In genomic region chr9:34876096-34876495, GRCh38 we compare ENCODE assay signal across 19 cellular contexts.
DNase-seq lines count a peak whose midpoint lies in the region; TF ChIP-seq lines count a peak whose summit lies in the region.
"Had no signal": no experiment of that assay in that cellular context is flagged by ENCODE, and none has a peak within 500 bp of the region (broad histone marks: within the 10 kb centered on the region; RNA-seq: fewer than 3 reads in every experiment).

No MANE protein-coding gene starts in this region.

- H3K4me1 ChIP-seq in mammary epithelial cell (ENCODE audit: insufficient read depth, low read length): peaks cover 13% of the 10 kb centered on the region
- H3K4me1 ChIP-seq in CD8-positive, alpha-beta memory T cell (ENCODE audit: insufficient read depth, low read length): no peaks in the 10 kb centered on the region
- H3K4me1 ChIP-seq: BLaER1, HAP-1 had no signal

- CTCF ChIA-PET in mammary epithelial cell (lab: Charles Lee; ENCODE audit: low non-redundant PET) (no interaction called here), MCF 10A (lab: Yijun Ruan, JAX) (interaction anchor here (0.7 to 1.4 kb wide), 2 partner anchors 14 to 24 kb away, joined by 3 to 5 read pairs; no protein-coding TSS in a partner anchor)
- CTCF ChIA-PET in CD8-positive, alpha-beta memory T cell (lab: Charles Lee): no interaction called here

- H3K9me3 ChIP-seq in mammary epithelial cell (replicated peaks; ENCODE audit: insufficient read depth, low read length): no peaks in the 10 kb centered on the region
- H3K9me3 ChIP-seq in CD8-positive, alpha-beta memory T cell (ENCODE audit: low read length): no peaks in the 10 kb centered on the region
- H3K9me3 ChIP-seq: BLaER1, HAP-1 had no signal

- no peaks in the 10 kb centered on the region for H3K79me2 ChIP-seq in mammary epithelial cell (ENCODE audit: insufficient read depth, low read length)

- no peaks in the 10 kb centered on the region for H3K36me3 ChIP-seq in mammary epithelial cell (ENCODE audit: insufficient read depth, low read length)
- no peaks in the 10 kb centered on the region for H3K36me3 ChIP-seq in CD8-positive, alpha-beta memory T cell (ENCODE audit: insufficient read depth, low read length)
- H3K36me3 ChIP-seq: BLaER1, HAP-1 had no signal

- H3K9me3 Mint-ChIP-seq in MCF 10A (ENCODE audit: unreplicated experiment): peaks cover 4% of the 10 kb centered on the region
- H3K9me3 Mint-ChIP-seq in type B pancreatic cell: no peaks in the 10 kb centered on the region
- peaks cover 0 to 5% (median 0%) of the 10 kb centered on the region in 5 donors for H3K9me3 Mint-ChIP-seq in CD8-positive, alpha-beta memory T cell

- H3K36me3 Mint-ChIP-seq in MCF 10A (ENCODE audit: insufficient read depth, unreplicated experiment): no peaks in the 10 kb centered on the region
- H3K36me3 Mint-ChIP-seq in type B pancreatic cell: no peaks in the 10 kb centered on the region
- H3K36me3 Mint-ChIP-seq in CD8-positive, alpha-beta memory T cell: no peaks in the 10 kb centered on the region
- H3K36me3 Mint-ChIP-seq: CD14-positive monocyte; CD4-positive, alpha-beta memory T cell had no signal

- H3K4me3 Mint-ChIP-seq in MCF 10A (ENCODE audit: unreplicated experiment) (no peak overlapping the region), type B pancreatic cell (no peak overlapping the region)
- no peak overlapping the region for H3K4me3 Mint-ChIP-seq in CD8-positive, alpha-beta memory T cell
- H3K4me3 Mint-ChIP-seq: CD4-positive, alpha-beta memory T cell had no signal

- intact Hi-C loops in mammary epithelial cell (cut with micrococcal nuclease) (no loop called here), MCF 10A (cut with micrococcal nuclease) (no loop called here)

- H3K4me1 Mint-ChIP-seq in MCF 10A (ENCODE audit: insufficient read depth, unreplicated experiment) (no peaks in the 10 kb centered on the region), type B pancreatic cell (ENCODE audit: unreplicated experiment) (no peaks in the 10 kb centered on the region)
- H3K4me1 Mint-ChIP-seq in CD8-positive, alpha-beta memory T cell: no peaks in the 10 kb centered on the region
- H3K4me1 Mint-ChIP-seq: CD14-positive monocyte; CD4-positive, alpha-beta memory T cell had no signal

- peak; percentile 22 for DNase-seq in mammary epithelial cell
- no peak for DNase-seq in MCF 10A (ENCODE audit: unreplicated experiment)
- peak; percentile 2 for DNase-seq in OCI-M1 (lab: John Stamatoyannopoulos, UW)
- peak; percentile 18 for DNase-seq in epithelial cell of esophagus (ENCODE audit: low read depth)
- no peak for DNase-seq in type B pancreatic cell (ENCODE audit: extremely low spot score, unreplicated experiment)
- DNase-seq in CD8-positive, alpha-beta memory T cell: no peak
- no peak for DNase-seq in NCI-H2081 treated with DMSO at 0.1 percent for 48 hours (lab: John Stamatoyannopoulos, UW)
- DNase-seq in activated CD4-positive, alpha-beta T cell treated with anti-CD3 and anti-CD28 coated beads, Interleukin-2, amount 50 U/mL, for 1 hour: no peak
- DNase-seq: Calu3; CD4-positive, alpha-beta memory T cell; DMS 273 treated with DMSO at 0.1 percent for 48 hours; DMS53; DND-41; EL had no signal

- peak overlapping the region; percentile 67 for H3K27ac ChIP-seq in mammary epithelial cell (ENCODE audit: insufficient read depth, low read depth, low read length)
- no peak overlapping the region for H3K27ac ChIP-seq in CD8-positive, alpha-beta memory T cell (ENCODE audit: low read depth, low read length)
- H3K27ac ChIP-seq: 22Rv1, BLaER1 had no signal

- in situ Hi-C loops in mammary epithelial cell (cut with MboI; ENCODE audit: low sequenced_read_pairs in 2 of 2): no loop called here

- H3K27ac Mint-ChIP-seq in MCF 10A (ENCODE audit: low read depth, unreplicated experiment): no peak overlapping the region
- H3K27ac Mint-ChIP-seq in type B pancreatic cell: peak overlapping the region; percentile 83
- no peak overlapping the region for H3K27ac Mint-ChIP-seq in CD8-positive, alpha-beta memory T cell
- H3K27ac Mint-ChIP-seq: CD14-positive monocyte; CD4-positive, alpha-beta memory T cell had no signal

- H3K4me2 ChIP-seq in mammary epithelial cell (ENCODE audit: insufficient read depth, low read depth, low read length): peak overlapping the region; percentile 5
- H3K4me2 ChIP-seq: BLaER1 had no signal

- H4K20me1 ChIP-seq in mammary epithelial cell (ENCODE audit: insufficient read depth, low read length): no peaks in the 10 kb centered on the region
- H4K20me1 ChIP-seq: BLaER1 had no signal

- dilution Hi-C loops in mammary epithelial cell (cut with HindIII; ENCODE audit: low sequenced_read_pairs): no loop called here

- H3K27me3 Mint-ChIP-seq in MCF 10A (ENCODE audit: insufficient read depth, unreplicated experiment): peaks cover 34% of the 10 kb centered on the region
- H3K27me3 Mint-ChIP-seq in type B pancreatic cell: peaks cover 28% of the 10 kb centered on the region
- H3K27me3 Mint-ChIP-seq in CD8-positive, alpha-beta memory T cell: peaks cover 25 to 47% of the 10 kb centered on the region in 2 donors

- H2AFZ ChIP-seq in mammary epithelial cell (ENCODE audit: low read depth, low read length): peak overlapping the region; percentile 75

- no peak overlapping the region for H3K4me3 ChIP-seq in mammary epithelial cell (replicated peaks in 1 of 3; ENCODE audit: insufficient read depth in 1 of 3, low read depth in 2 of 3, low read length in 3 of 3)
- H3K4me3 ChIP-seq in epithelial cell of esophagus (ENCODE audit: low read length): no peak overlapping the region
- H3K4me3 ChIP-seq in CD8-positive, alpha-beta memory T cell (ENCODE audit: low read length): no peak overlapping the region
- H3K4me3 ChIP-seq: BLaER1, GM12878, HAP-1 had no signal

- no peak overlapping the region for H3K9ac ChIP-seq in mammary epithelial cell (ENCODE audit: insufficient read depth, low read length)
- H3K9ac ChIP-seq: BLaER1 had no signal

- TF ChIP-seq CTCF in mammary epithelial cell (conservative IDR thresholded peaks at IDR 0.05 in 1 of 2, IDR thresholded peaks at IDR 0.05 in 1 of 2; ENCODE audit: extremely low read depth in 1 of 2, insufficient read depth in 1 of 2, low read depth in 1 of 2, low read length in 2 of 2) (no peak), MCF 10A (IDR thresholded peaks at IDR 0.05; ENCODE audit: unreplicated experiment) (no peak), epithelial cell of esophagus (IDR thresholded peaks at IDR 0.05; ENCODE audit: insufficient read depth, low read depth, low read length, missing control alignments) (no peak), type B pancreatic cell (conservative IDR thresholded peaks at IDR 0.05) (no peak)

- H3K27me3 ChIP-seq in mammary epithelial cell (ENCODE audit: insufficient read depth, low read length): no peaks in the 10 kb centered on the region
- H3K27me3 ChIP-seq in CD8-positive, alpha-beta memory T cell (ENCODE audit: insufficient read depth, low read length, poor library complexity, severe bottlenecking): no peaks in the 10 kb centered on the region
- H3K27me3 ChIP-seq: BLaER1 had no signal

- WGBS in mammary epithelial cell (ENCODE audit: low coverage, missing lambda C conversion rate): 84% methylated on average over 3 of the region's 3 CpGs

- TSS peak; percentile 51 for BruUV-seq in mammary epithelial cell (replicated peaks; lab: Mats Ljungman, UMichigan)
- no TSS peak for BruUV-seq in MCF 10A (replicated peaks; lab: Mats Ljungman, UMichigan)

- POLR2A ChIA-PET in MCF 10A (lab: Yijun Ruan, JAX): no interaction called here
- POLR2A ChIA-PET in CD8-positive, alpha-beta memory T cell (lab: Charles Lee): no interaction called here

Comparison
In these comparisons a context has a peak if more than half of its experiments do, and no peak if none do; other contexts are left out.
1. DNase-seq: peak in mammary epithelial cell (single experiment), OCI-M1 (single experiment) and epithelial cell of esophagus (single experiment); none in MCF 10A (single experiment), type B pancreatic cell (single experiment), CD8-positive, alpha-beta memory T cell (0 of 5), NCI-H2081 treated with DMSO at 0.1 percent for 48 hours (single experiment) and activated CD4-positive, alpha-beta T cell treated with anti-CD3 and anti-CD28 coated beads, Interleukin-2, amount 50 U/mL, for 1 hour (single experiment).